ENCODE assay signal across 17 cellular contexts in genomic region chr19:17347361-17347760, GRCh38. TPM values are rescaled to one million over a fixed set of nuclear protein-coding genes. Genes with fewer than 3 reads are reported as not detected.
DNase-seq lines count a peak whose midpoint lies in the region; ATAC-seq and TF ChIP-seq lines count a peak whose summit lies in the region.
"Had no signal": no experiment of that assay in that cellular context is flagged by ENCODE, and none has a peak within 500 bp of the region (broad histone marks: within the 10 kb centered on the region; RNA-seq: fewer than 3 reads in every experiment).

No MANE protein-coding gene starts in this region.

- TF ChIP-seq CTCF in colonic mucosa (IDR thresholded peaks at IDR 0.05) (no peak), left lung (IDR thresholded peaks at IDR 0.05) (no peak)

- DNase-seq in H7 (peak; percentile 39), colonic mucosa (no peak), left lung (no peak), nucleus accumbens (lab: John Stamatoyannopoulos, UW) (no peak), NCI-H526 treated with DMSO at 0.1 percent for 48 hours (lab: John Stamatoyannopoulos, UW) (no peak)
- DNase-seq: activated B cell treated with CpG ODN at 0.5 μM for 24 hours; activated CD8-positive, alpha-beta memory T cell treated with anti-CD3 and anti-CD28 coated beads, Interleukin-2, amount 50 U/mL, for 4 hours; activated naive CD8-positive, alpha-beta T cell treated with anti-CD3 and anti-CD28 coated beads, Interleukin-2, amount 10 ng/mL, durations not matched to agents 7 days and 5 days; dorsolateral prefrontal cortex; HFFc6; NCI-H748 treated with DMSO at 0.1 percent for 48 hours; pancreas; stimulated activated naive CD8-positive, alpha-beta T cell treated with anti-CD3 and anti-CD28 coated beads, Interleukin-15, Interleukin-2, amounts not matched to agents 100 U/mL and 50 U/mL, for 24 hours had no signal

- H3K9ac ChIP-seq in colonic mucosa (ENCODE audit: low read depth in 2 of 2, low read length in 2 of 2) = no peak overlapping the region
- no peak overlapping the region for H3K9ac ChIP-seq in stomach smooth muscle (ENCODE audit: low read length in 2 of 2)

- H3K4me3 ChIP-seq in H7 (ENCODE audit: insufficient read depth, low read depth, low read length) (no peak overlapping the region), colonic mucosa (no peak overlapping the region), left lung (no peak overlapping the region), stomach smooth muscle (ENCODE audit: low read length in 2 of 2) (no peak overlapping the region)
- H3K4me3 ChIP-seq: dorsolateral prefrontal cortex, pancreas, SJSA1 had no signal

- no peaks in the 10 kb centered on the region for H3K4me1 ChIP-seq in colonic mucosa
- H3K4me1 ChIP-seq in left lung = peaks cover 0 to 45% of the 10 kb centered on the region in 2 donors
- peaks cover 27% of the 10 kb centered on the region for H3K4me1 ChIP-seq in stomach smooth muscle (ENCODE audit: control insufficient read depth, insufficient read depth, low read length)
- H3K4me1 ChIP-seq: pancreas had no signal

- H3K27ac ChIP-seq in colonic mucosa (peak overlapping the region; percentile 22), left lung (peak overlapping the region; percentile 56 to 66), stomach smooth muscle (ENCODE audit: low read length) (peak overlapping the region; percentile 49)
- H3K27ac ChIP-seq: SJSA1 had no signal

- H3K9me3 ChIP-seq in colonic mucosa = no peaks in the 10 kb centered on the region
- H3K9me3 ChIP-seq in left lung = no peaks in the 10 kb centered on the region
- H3K9me3 ChIP-seq in stomach smooth muscle (ENCODE audit: control insufficient read depth in 2 of 2, low read length in 2 of 2) = no peaks in the 10 kb centered on the region
- H3K9me3 ChIP-seq: pancreas, SJSA1 had no signal

- intact Hi-C loops in colonic mucosa (cut with DNase I) (no loop called here), left lung (cut with DNase I) (loop anchor here in 1 of 2 donors (2.0 kb wide), 1 partner anchor 39 kb away; no protein-coding TSS in a partner anchor)

- no peaks in the 10 kb centered on the region for H3K36me3 ChIP-seq in H7 (replicated peaks; ENCODE audit: control insufficient read depth, insufficient read depth, low read length)
- H3K36me3 ChIP-seq in colonic mucosa = no peaks in the 10 kb centered on the region
- no peaks in the 10 kb centered on the region for H3K36me3 ChIP-seq in left lung
- H3K36me3 ChIP-seq in stomach smooth muscle (ENCODE audit: control insufficient read depth in 2 of 2, insufficient read depth in 2 of 2, low read length in 2 of 2) = no peaks in the 10 kb centered on the region
- H3K36me3 ChIP-seq: pancreas, SJSA1 had no signal

- H3K27me3 ChIP-seq in H7 (ENCODE audit: control insufficient read depth, insufficient read depth, low read length) (no peaks in the 10 kb centered on the region), colonic mucosa (no peaks in the 10 kb centered on the region), left lung (peaks cover 0 to 40% of the 10 kb centered on the region in 2 donors), stomach smooth muscle (ENCODE audit: control insufficient read depth in 1 of 2, insufficient read depth in 2 of 2, low read length in 2 of 2) (peaks cover 0 to 4% of the 10 kb centered on the region in 2 donors)
- H3K27me3 ChIP-seq: pancreas, SJSA1 had no signal

- ATAC-seq in left lung (peak; percentile 11), GM19328 (IDR thresholded peaks at IDR 0.05; ENCODE audit: unreplicated experiment) (no peak), HG03378 (IDR thresholded peaks at IDR 0.05; ENCODE audit: unreplicated experiment) (no peak)
- ATAC-seq: stimulated activated naive CD8-positive, alpha-beta T cell treated with anti-CD3 and anti-CD28 coated beads, Interleukin-15, Interleukin-2, amounts not matched to agents 100 U/mL and 50 U/mL, for 24 hours had no signal

RNA-seq across cellular contexts. Expression of gene GTPBP3, which starts 10.0 kb away (rescaled TPM):
- 63.0 and 64.9 TPM in 2 replicates for total RNA-seq in H7 (2014; rRNA removed; shearing (Covaris generic))
- total RNA-seq in colonic mucosa (10 to 100 TPM; 15.4 to 26.9 TPM), left lung (10 to 100 TPM; 16.9 to 23.5 TPM)

RNA-seq across cellular contexts. Expression of gene ANO8, which starts 12.7 kb away (rescaled TPM):
- 6.9 and 7.5 TPM in 2 replicates for total RNA-seq in H7 (2014; rRNA removed; shearing (Covaris generic))
- total RNA-seq in colonic mucosa (10 to 100 TPM in 1 of 2 donors, 1 to 10 TPM in 1; 8.9 to 13.7 TPM), left lung (10 to 100 TPM; 18.0 to 21.0 TPM)

RNA-seq across cellular contexts. Expression of gene PLVAP, which starts 29.8 kb away (rescaled TPM):
- not detected in 2 replicates for total RNA-seq in H7 (2014; rRNA removed; shearing (Covaris generic))
- 10 to 100 TPM; 20.8 to 47.1 TPM for total RNA-seq in colonic mucosa
- total RNA-seq in left lung = 10 to 100 TPM; 21.9 to 59.5 TPM
- total RNA-seq: HFFc6, SJSA1 had no signal

RNA-seq across cellular contexts. Expression of gene DDA1, which starts 38.0 kb away (rescaled TPM):
- 32.8 and 50.8 TPM in 2 replicates for total RNA-seq in H7 (2014; rRNA removed; shearing (Covaris generic))
- 10 to 100 TPM; 39.1 to 45.0 TPM for total RNA-seq in colonic mucosa
- total RNA-seq in left lung = 10 to 100 TPM; 30.5 to 44.1 TPM

RNA-seq across cellular contexts. Expression of gene MRPL34, which starts 41.7 kb away (rescaled TPM):
- total RNA-seq in H7 (2014; rRNA removed; shearing (Covaris generic)) = 76.7 and 121 TPM in 2 replicates
- total RNA-seq in colonic mucosa (100 to 1,000 TPM; 127 to 184 TPM), left lung (10 to 100 TPM; 72.9 to 91.9 TPM)

Comparison
In these comparisons a context has a peak if more than half of its experiments do, and no peak if none do; other contexts are left out.
1. RNA of gene PLVAP, which starts 29.8 kb away (total RNA-seq): 21.9 to 59.5 TPM in left lung and 20.8 to 47.1 TPM in colonic mucosa; not detected in H7; every median in the first group is over 10 times any median in the second.
2. Peak in every context shown above with its lines, with median percentiles within 50 percentile points of each other: H3K27ac ChIP-seq.